ENCODE assay signal across 14 cellular contexts in the genomic region with DNA sequence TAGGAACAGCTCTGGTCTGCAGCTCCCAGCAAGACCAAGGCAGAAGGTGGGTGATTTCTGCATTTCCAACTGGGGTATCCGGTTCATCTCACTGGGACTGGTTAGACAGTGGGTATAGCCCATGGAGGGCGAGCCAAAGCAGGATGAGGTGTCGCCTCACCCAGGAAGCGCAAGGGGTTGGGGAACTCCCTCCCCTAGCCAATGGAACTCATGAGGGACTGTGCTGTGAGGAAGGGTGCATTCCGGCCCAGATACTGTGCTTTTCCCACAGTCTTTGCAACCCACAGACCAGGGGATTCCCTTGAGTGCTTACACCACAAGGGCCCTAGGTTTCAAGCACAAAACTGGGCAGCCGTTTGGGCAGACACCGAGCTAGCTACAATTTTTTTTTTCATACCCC.
"Had no signal": no experiment of that assay in that cellular context is flagged by ENCODE, and none has a peak within 500 bp of the region (broad histone marks: within the 10 kb centered on the region; RNA-seq: fewer than 3 reads in every experiment).

No MANE protein-coding gene starts in this region.

- H3K27me3 ChIP-seq: tibial artery had no signal

- H3K9me3 ChIP-seq: tibial artery had no signal

- H3K27me3 Mint-ChIP-seq: activated naive CD4-positive, alpha-beta T cell treated with anti-CD3 and anti-CD28 coated beads, Interleukin-2, amount 50 U/mL, for 24 hours; naive thymus-derived CD4-positive, alpha-beta T cell; T-cell had no signal

- H3K27ac Mint-ChIP-seq: activated naive CD4-positive, alpha-beta T cell treated with anti-CD3 and anti-CD28 coated beads, Interleukin-2, amount 50 U/mL, for 24 hours had no signal

- H3K4me3 ChIP-seq: coronary artery, lung, tibial artery had no signal

- H3K4me3 Mint-ChIP-seq: activated naive CD4-positive, alpha-beta T cell treated with anti-CD3 and anti-CD28 coated beads, Interleukin-2, amount 50 U/mL, for 24 hours; T-cell had no signal

- H3K4me1 ChIP-seq: tibial artery had no signal

- DNase-seq: activated CD4-positive, alpha-beta T cell treated with anti-CD3 and anti-CD28 coated beads for 4 hours; activated effector memory CD4-positive, alpha-beta T cell treated with Interleukin-2 at 50 U/mL for 16 hours; caudate nucleus; effector CD8-positive, alpha-beta T cell; erythroblast; glutamatergic neuron; left cardiac atrium; naive thymus-derived CD4-positive, alpha-beta T cell; stimulated activated CD4-positive, alpha-beta T cell treated with anti-CD3 and anti-CD28 coated beads, Interleukin-4, amount 100 ng/mL, for 4 hours; T-cell had no signal

- ATAC-seq: left cardiac atrium; naive thymus-derived CD4-positive, alpha-beta T cell; T-cell had no signal

- H3K27ac ChIP-seq: coronary artery, tibial artery had no signal
